Comparison of ENCODE assay signal across 13 cellular contexts in genomic region chr7:104973227-104973626, GRCh38. TPM values are rescaled to one million over a fixed set of nuclear protein-coding genes. Genes with fewer than 3 reads are reported as not detected.
A peak's percentile ranks its signal among the peaks of the same experiment; 100 is the strongest.
DNase-seq lines count a peak whose midpoint lies in the region; ATAC-seq and TF ChIP-seq lines count a peak whose summit lies in the region.
"Had no signal": no experiment of that assay in that cellular context is flagged by ENCODE, and none has a peak within 500 bp of the region (broad histone marks: within the 10 kb centered on the region; RNA-seq: fewer than 3 reads in every experiment).

No MANE protein-coding gene starts in this region.

- H3K4me1 ChIP-seq in foreskin keratinocyte (peaks cover 31% of the 10 kb centered on the region), skeletal muscle satellite cell (ENCODE audit: control insufficient read depth, insufficient read depth, low read length) (peaks cover 58% of the 10 kb centered on the region)

- 0 out of 2 replicates have a peak overlapping the region, but pooled peaks have one; percentile 1 for H3K4me3 ChIP-seq in SK-N-MC
- H3K4me3 ChIP-seq in skeletal muscle satellite cell (ENCODE audit: low read length), result peak overlapping the region; percentile 35

- H3K36me3 ChIP-seq in SK-N-MC (ENCODE audit: insufficient read depth, low read length), result no peaks in the 10 kb centered on the region
- H3K36me3 ChIP-seq in skeletal muscle satellite cell (ENCODE audit: insufficient read depth, low read length), result peaks cover 3% of the 10 kb centered on the region

- no peak overlapping the region for H3K9ac ChIP-seq in SK-N-MC (ENCODE audit: insufficient read length)
- H3K9ac ChIP-seq in skeletal muscle satellite cell (ENCODE audit: low read depth, low read length), result peak overlapping the region; percentile 72

- H3K9me3 ChIP-seq in SK-N-MC (ENCODE audit: low read depth, low read length) (no peaks in the 10 kb centered on the region), skeletal muscle satellite cell (replicated peaks; ENCODE audit: low read length) (no peaks in the 10 kb centered on the region)

- DNase-seq in DMS 273 treated with DMSO at 0.1 percent for 48 hours (lab: John Stamatoyannopoulos, UW) (peak; percentile 61), SK-N-MC (ENCODE audit: low read depth, low spot score) (no peak), foreskin keratinocyte (peak; percentile 86 to 93)
- DNase-seq: activated CD8-positive, alpha-beta T cell treated with anti-CD3 and anti-CD28 coated beads, Interleukin-2, amount 10 ng/mL, durations not matched to agents 7 days and 5 days; activated gamma-delta T cell treated with Interleukin-2 at 50 U/mL for 16 hours; CD8-positive, alpha-beta T cell; NCI-H2081 treated with DMSO at 0.1 percent for 48 hours; stimulated activated naive CD4-positive, alpha-beta T cell; T-helper 17 cell had no signal

- no peak for TF ChIP-seq CTCF in foreskin keratinocyte (conservative IDR thresholded peaks at IDR 0.05)

- H3K4me2 ChIP-seq in skeletal muscle satellite cell (ENCODE audit: low read length), result peak overlapping the region; percentile 66

- no peaks in the 10 kb centered on the region for H3K27me3 ChIP-seq in foreskin keratinocyte
- H3K27me3 ChIP-seq in skeletal muscle satellite cell (ENCODE audit: control insufficient read depth, insufficient read depth, low read length), result no peaks in the 10 kb centered on the region

- ATAC-seq in foreskin keratinocyte (peak; percentile 84), GM18502 (IDR thresholded peaks at IDR 0.05; ENCODE audit: poor library complexity, unreplicated experiment) (no peak), GM18861 (IDR thresholded peaks at IDR 0.05; ENCODE audit: unreplicated experiment) (no peak), GM21576 (IDR thresholded peaks at IDR 0.05; ENCODE audit: unreplicated experiment) (no peak)
- ATAC-seq: activated CD8-positive, alpha-beta T cell treated with anti-CD3 and anti-CD28 coated beads, Interleukin-2, amount 10 ng/mL, durations not matched to agents 7 days and 5 days; CD8-positive, alpha-beta T cell; T-helper 17 cell had no signal

- H3K27ac ChIP-seq in SK-N-MC (no peak overlapping the region), foreskin keratinocyte (peak overlapping the region; percentile 59)

RNA-seq across cellular contexts. Expression of gene KMT2E, which starts 40.8 kb away (rescaled TPM):
- 35.4 and 37.4 TPM in 2 replicates for total RNA-seq in foreskin keratinocyte
- 4.5 and 5.6 TPM in 2 replicates for polyA plus RNA-seq in foreskin keratinocyte
- total RNA-seq in skeletal muscle satellite cell (2012; rRNA removed), result 55.9 and 67.9 TPM in 2 replicates
